Comparison of ENCODE assay signal across 8 cellular contexts in the genomic region with DNA sequence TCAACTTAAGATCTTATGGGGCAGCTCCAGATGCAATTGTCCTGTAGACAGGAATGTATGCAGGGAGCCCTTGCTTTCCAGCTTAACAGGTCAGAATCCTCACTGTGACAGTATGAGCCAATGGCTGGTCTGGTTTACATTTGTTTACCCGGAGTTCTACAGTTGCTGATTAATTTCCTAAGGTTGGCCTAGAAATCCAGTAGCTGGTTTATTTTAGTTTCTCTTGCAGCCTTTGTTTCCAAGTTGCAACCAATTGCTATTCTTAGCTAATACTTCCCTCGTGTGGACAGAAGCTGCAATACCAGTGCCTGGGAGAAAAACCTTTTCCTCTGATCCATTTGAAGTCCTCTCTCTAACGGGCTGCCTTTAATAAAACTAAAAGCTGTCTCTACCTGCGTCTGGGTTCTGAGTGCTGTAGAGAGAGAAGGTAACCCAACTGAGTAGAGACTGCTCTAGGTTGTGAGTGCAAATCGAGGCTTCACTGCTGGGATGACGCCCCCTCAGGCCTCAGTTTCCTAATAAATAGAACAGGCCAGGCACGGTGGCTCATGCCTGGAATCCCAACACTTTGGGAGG. TPM values are rescaled to one million over a fixed set of nuclear protein-coding genes. Genes with fewer than 3 reads are reported as not detected.
DNase-seq lines count a peak whose midpoint lies in the region; ATAC-seq, FAIRE-seq and TF ChIP-seq lines count a peak whose summit lies in the region.

No MANE protein-coding gene starts in this region.

- no peaks in the 10 kb centered on the region for H3K27me3 ChIP-seq in A673 (replicated peaks; ENCODE audit: insufficient read depth, low read depth, low read length, poor library complexity)
- H3K27me3 ChIP-seq in HepG2 (ENCODE audit: control insufficient read depth in 1 of 2, insufficient read depth in 2 of 2, low read length in 2 of 2), result no peaks in the 10 kb centered on the region
- H3K27me3 ChIP-seq in suprapubic skin, result no peaks in the 10 kb centered on the region

- no peak overlapping the region for H2AFZ ChIP-seq in HepG2 (ENCODE audit: low read length)

- H3K4me3 ChIP-seq in A673 (ENCODE audit: low read depth, low read length, poor library complexity, severe bottlenecking), result no peak overlapping the region
- no peak overlapping the region for H3K4me3 ChIP-seq in GM12864 (ENCODE audit: low read depth, low read length)
- H3K4me3 ChIP-seq in choroid plexus epithelial cell (ENCODE audit: low read depth, low read length), result no peak overlapping the region
- no peak overlapping the region for H3K4me3 ChIP-seq in HepG2 (replicated peaks in 1 of 3; ENCODE audit: insufficient read depth in 1 of 3, low read depth in 2 of 3, low read length in 3 of 3)
- H3K4me3 ChIP-seq in suprapubic skin, result no peak overlapping the region

- POLR2A ChIA-PET in A673 (lab: Charles Lee; ENCODE audit: low non-redundant PET) (interaction anchor here (0.6 kb wide), 1 partner anchor 938 kb away, joined by 3 read pairs; no protein-coding TSS in a partner anchor), HepG2 (lab: Yijun Ruan, JAX) (interaction anchor here (0.7 to 1.1 kb wide), 2 partner anchors 245 to 392 kb away, joined by 3 read pairs; no protein-coding TSS in a partner anchor)

- no TSS peak for BruUV-seq in A673 (replicated peaks; lab: Mats Ljungman, UMichigan)
- no TSS peak for BruUV-seq in HepG2 (replicated peaks; lab: Mats Ljungman, UMichigan)

- CTCF ChIA-PET in A673 (lab: Charles Lee), result interaction anchor here (0.5 to 1.3 kb wide), 11 partner anchors 54 to 1418 kb away, joined by 3 to 17 read pairs (median 3); no protein-coding TSS in a partner anchor
- CTCF ChIA-PET in HepG2 (lab: Yijun Ruan, JAX; ENCODE audit: low intra/inter-chr PET ratio, low total read pairs), result interaction anchor here (0.8 to 4.5 kb wide), 10 partner anchors 55 to 1236 kb away, joined by 3 to 82 read pairs (median 4); no protein-coding TSS in a partner anchor

- TF ChIP-seq RAD21 in HepG2 (CRISPR knock-in tag; IDR thresholded peaks at IDR 0.05), result peak; percentile 98

- H3K36me3 ChIP-seq in A673 (ENCODE audit: insufficient read depth, low read length, poor library complexity, severe bottlenecking) (no peaks in the 10 kb centered on the region), HepG2 (replicated peaks in 1 of 2; ENCODE audit: control insufficient read depth in 1 of 2, insufficient read depth in 2 of 2, low read length in 2 of 2) (no peaks in the 10 kb centered on the region), suprapubic skin (no peaks in the 10 kb centered on the region)

- no peak overlapping the region for H3K9ac ChIP-seq in HepG2 (ENCODE audit: insufficient read depth, low read depth, low read length)

- 17% methylated on average over 7 of the region's 7 CpGs for WGBS in HepG2 (ENCODE audit: low lambda C conversion rate)
- WGBS in suprapubic skin, result 33% methylated on average over 7 of the region's 7 CpGs

- H3K4me1 ChIP-seq in A673 (ENCODE audit: insufficient read depth, low read length, poor library complexity, severe bottlenecking) (peaks cover 9% of the 10 kb centered on the region), HepG2 (ENCODE audit: insufficient read depth, low read length) (peaks cover 51% of the 10 kb centered on the region), suprapubic skin (peaks cover 4% of the 10 kb centered on the region)

- H4K20me1 ChIP-seq in HepG2 (ENCODE audit: insufficient read depth, low read length), result no peaks in the 10 kb centered on the region

- peak; percentile 87 for DNase-seq in A673 (ENCODE audit: low spot score)
- peak; percentile 13 for DNase-seq in GM12864 (ENCODE audit: low read depth)
- DNase-seq in NCI-H1105 treated with DMSO at 0.1 percent for 48 hours (lab: John Stamatoyannopoulos, UW), result peak; percentile 65
- peak; percentile 86 for DNase-seq in choroid plexus epithelial cell (ENCODE audit: low read depth)
- peak; percentile 84 for DNase-seq in HepG2 (ENCODE audit: low spot score)
- DNase-seq in suprapubic skin (ENCODE audit: low spot score in 2 of 2), result no peak

- no peaks in the 10 kb centered on the region for H3K79me2 ChIP-seq in HepG2 (ENCODE audit: insufficient read depth, low read length)

- TF ChIP-seq EP300 in HepG2 (IDR thresholded peaks at IDR 0.05; ENCODE audit: low read depth in 2 of 2, low read length in 2 of 2) (0 out of 4 replicates have a peak, but pooled peaks of 1 of the 2 experiments have one; percentile 30), HepG2 (CRISPR knock-in tag; IDR thresholded peaks at IDR 0.05; ENCODE audit: borderline replicate concordance) (peak; percentile 20; the same call in 1 of the 2 replicates), suprapubic skin (IDR thresholded peaks at IDR 0.05) (no peak)

- H3K9me3 ChIP-seq in A673 (ENCODE audit: low read depth, low read length, poor library complexity, severe bottlenecking) (no peaks in the 10 kb centered on the region), HepG2 (ENCODE audit: low read length) (no peaks in the 10 kb centered on the region), suprapubic skin (no peaks in the 10 kb centered on the region)

- H3K4me2 ChIP-seq in HepG2 (ENCODE audit: low read depth, low read length), result peak overlapping the region; percentile 55

- TF ChIP-seq CTCF in A673 (conservative IDR thresholded peaks at IDR 0.05; ENCODE audit: low read depth, low read length) (peak; percentile 90), GM12864 (IDR thresholded peaks at IDR 0.05; ENCODE audit: low read depth, low read length, missing control alignments) (peak; percentile 70), choroid plexus epithelial cell (conservative IDR thresholded peaks at IDR 0.05; ENCODE audit: low read depth, low read length) (peak; percentile 86), HepG2 (CRISPR knock-in tag; IDR thresholded peaks at IDR 0.05) (peak; percentile 96), suprapubic skin (IDR thresholded peaks at IDR 0.05) (peak; percentile 77 to 78)

- ATAC-seq in SK-N-SH treated with all-trans-retinoic acid at 6 μM for 48 hours, result peak; percentile 95
- ATAC-seq in HepG2, result peak; percentile 58
- no peak for ATAC-seq in GM18511 (IDR thresholded peaks at IDR 0.05; ENCODE audit: unreplicated experiment)

- FAIRE-seq in HepG2 (lab: Jason Lieb, UNC), result peak; percentile 86

- H3K27ac ChIP-seq in A673 (ENCODE audit: low read depth, low read length, poor library complexity, severe bottlenecking) (no peak overlapping the region), HepG2 (ENCODE audit: extremely low read length, insufficient read depth, low read length) (no peak overlapping the region), suprapubic skin (no peak overlapping the region)

- in situ Hi-C loops in HepG2 (cut with HindIII; ENCODE audit: extremely low pct_ligation_motif_present, low pct_unique_long_range_greater_than_20kb), result loop anchor here (5.0 to 25.0 kb wide), 4 partner anchors 135 to 1235 kb away; no protein-coding TSS in a partner anchor

- intact Hi-C loops in A673 (cut with micrococcal nuclease; ENCODE audit: unreplicated experiment), result loop anchor here (1.0 to 2.0 kb wide), 3 partner anchors 1235 to 1419 kb away; no protein-coding TSS in a partner anchor
- intact Hi-C loops in HepG2 (cut with micrococcal nuclease; ENCODE audit: unreplicated experiment), result loop anchor here (1.0 to 10.0 kb wide), 4 partner anchors 134 to 803 kb away; no protein-coding TSS in a partner anchor

- TF ChIP-seq POLR2A in HepG2 (IDR thresholded peaks at IDR 0.05; ENCODE audit: insufficient read depth in 1 of 2, low read depth in 2 of 2, low read length in 2 of 2), result no peak
- no peak for TF ChIP-seq POLR2A in suprapubic skin (IDR thresholded peaks at IDR 0.05)

TF ChIP-seq in SK-N-SH treated with all-trans-retinoic acid at 6 μM for 48 hours, 23 proteins besides CTCF, POLR2A, EP300 and RAD21 (continues in another document):
- no peak for TF ChIP-seq ZC3H10 (CRISPR knock-in tag; IDR thresholded peaks at IDR 0.05)
- no peak for TF ChIP-seq ESRRG (CRISPR knock-in tag; IDR thresholded peaks at IDR 0.05)
- TF ChIP-seq ZNF565 (CRISPR knock-in tag; conservative IDR thresholded peaks at IDR 0.05; ENCODE audit: low read depth), result no peak
- no peak for TF ChIP-seq TCF4 (CRISPR knock-in tag; IDR thresholded peaks at IDR 0.05; ENCODE audit: borderline replicate concordance)
- no peak for TF ChIP-seq ZFP3 (CRISPR knock-in tag; IDR thresholded peaks at IDR 0.05)
- no peak for TF ChIP-seq GLIS3 (CRISPR knock-in tag; IDR thresholded peaks at IDR 0.05)

RNA-seq across cellular contexts. Expression of gene ZNF217, which starts 45.9 kb away (rescaled TPM):
- total RNA-seq in A673 (2021) (27.0 and 37.7 TPM in 2 replicates), HepG2 (2016; rRNA removed; fragmentation: Illumina TruSeq; extraction: Trizol) (29.8 and 65.0 TPM in 2 replicates), suprapubic skin (10 to 100 TPM; 31.2 to 64.8 (median 46.7) TPM)
- 3.8 and 3.9 TPM in 2 replicates for total RNA-seq in HepG2 (2016; cell fraction: cytosol; rRNA removed; fragmentation: Illumina TruSeq; extraction: Trizol; ENCODE audit: low read depth)
- total RNA-seq in HepG2 (2016; cell fraction: insoluble cytoplasmic fraction; rRNA removed; fragmentation: Illumina TruSeq; extraction: Trizol), result 30.1 and 52.5 TPM in 2 replicates
- total RNA-seq in HepG2 (2016; cell fraction: membrane; rRNA removed; fragmentation: Illumina TruSeq; extraction: Trizol), result 17.5 and 18.9 TPM in 2 replicates
- 46.4 and 49.3 TPM in 2 replicates for total RNA-seq in HepG2 (2016; cell fraction: nucleus; rRNA removed; fragmentation: Illumina TruSeq; extraction: Trizol)
- 22.3 and 23.7 TPM in 2 replicates for polyA plus RNA-seq in HepG2 (2011; rRNA removed)
- 16.1 and 20.6 TPM in 2 replicates for polyA plus RNA-seq in HepG2 (2011; cell fraction: cytosol; rRNA removed)
- 28.1 and 34.2 TPM in 2 replicates for polyA plus RNA-seq in HepG2 (2011; cell fraction: nucleus; rRNA removed)
- 30.6 and 41.2 TPM in 2 replicates for polyA plus RNA-seq in HepG2 (2012)
- 0.85 and 1.1 TPM in 2 replicates for polyA plus RNA-seq in HepG2 (2016; cell fraction: cytosol; fragmentation: Illumina TruSeq; extraction: Trizol; ENCODE audit: low read depth)
- polyA plus RNA-seq in HepG2 (2016; cell fraction: insoluble cytoplasmic fraction; fragmentation: Illumina TruSeq; extraction: Trizol; ENCODE audit: low read depth), result 50.4 and 54.5 TPM in 2 replicates
- 5.7 and 6.3 TPM in 2 replicates for polyA plus RNA-seq in HepG2 (2016; cell fraction: membrane; fragmentation: Illumina TruSeq; extraction: Trizol; ENCODE audit: low read depth)
- polyA plus RNA-seq in HepG2 (2016; cell fraction: nucleus; fragmentation: Illumina TruSeq; extraction: Trizol; ENCODE audit: insufficient read depth, low read depth), result 66.7 and 71.5 TPM in 2 replicates
- polyA minus RNA-seq in HepG2 (2011; rRNA and poly(A)+ RNA removed; ENCODE audit: low replicate concordance), result 13.5 and 82.3 TPM in 2 replicates
- polyA minus RNA-seq in HepG2 (2011; cell fraction: cytosol; rRNA and poly(A)+ RNA removed), result 62.7 and 65.9 TPM in 2 replicates
- polyA minus RNA-seq in HepG2 (2011; cell fraction: nucleus; rRNA and poly(A)+ RNA removed), result 63.2 and 86.3 TPM in 2 replicates

Comparison
In these comparisons a context has a peak if more than half of its experiments do, and no peak if none do; other contexts are left out.
1. DNase-seq: peak in A673 (single experiment), GM12864 (single experiment), NCI-H1105 treated with DMSO at 0.1 percent for 48 hours (single experiment), choroid plexus epithelial cell (single experiment) and HepG2 (single experiment); none in suprapubic skin (0 of 2).
2. Peak in every context shown above with its lines, with median percentiles within 50 percentile points of each other: CTCF ChIP-seq.